ENCODE assay signal across 18 cellular contexts in genomic region chr2:231059756-231060155, GRCh38. TPM values are rescaled to one million over a fixed set of nuclear protein-coding genes. Genes with fewer than 3 reads are reported as not detected.
DNase-seq lines count a peak whose midpoint lies in the region; ATAC-seq and TF ChIP-seq lines count a peak whose summit lies in the region.
"Had no signal": no experiment of that assay in that cellular context is flagged by ENCODE, and none has a peak within 500 bp of the region (broad histone marks: within the 10 kb centered on the region; RNA-seq: fewer than 3 reads in every experiment).

No MANE protein-coding gene starts in this region.

- H4K20me1 ChIP-seq in DND-41 (ENCODE audit: insufficient read depth, low read length): peaks cover 50% of the 10 kb centered on the region; the same call in 1 of the 2 replicates

- TF ChIP-seq POLR2A in NB4 (IDR thresholded peaks at IDR 0.05; ENCODE audit: extremely low read depth, insufficient read length): no peak

- no peak for ATAC-seq in DND-41 (ENCODE audit: insufficient read depth, low read depth)
- no peak for ATAC-seq in effector memory CD8-positive, alpha-beta T cell (replicated peaks)
- ATAC-seq in HG02840 (IDR thresholded peaks at IDR 0.05; ENCODE audit: low FRiP score, unreplicated experiment): no peak
- ATAC-seq in GM21526 (IDR thresholded peaks at IDR 0.05; ENCODE audit: low FRiP score, unreplicated experiment): no peak
- no peak for ATAC-seq in GM18498 (IDR thresholded peaks at IDR 0.05; ENCODE audit: unreplicated experiment)
- ATAC-seq: stimulated activated memory B cell treated with anti-CD40 and anti-IgM and Interleukin-4, amounts not matched to agents 10 μg/mL and 1 μg/mL and 100 μg/mL, for 72 hours had no signal

- TF ChIP-seq CTCF in DND-41 (IDR thresholded peaks at IDR 0.05; ENCODE audit: borderline replicate concordance, extremely low read depth, low read length, poor library complexity, severe bottlenecking): no peak
- no peak for TF ChIP-seq CTCF in NB4 (IDR thresholded peaks at IDR 0.05; ENCODE audit: low read depth, low read length)
- TF ChIP-seq CTCF in osteocyte (IDR thresholded peaks at IDR 0.05): no peak

- H3K27ac ChIP-seq in DND-41 (ENCODE audit: low read length): no peak overlapping the region
- H3K27ac ChIP-seq: ascending aorta, C4-2B, foreskin keratinocyte, neutrophil had no signal

- no peaks in the 10 kb centered on the region for H3K27me3 ChIP-seq in DND-41 (ENCODE audit: insufficient read depth, low read length, poor library complexity)
- H3K27me3 ChIP-seq: ascending aorta, foreskin keratinocyte had no signal

- H3K79me2 ChIP-seq in DND-41 (ENCODE audit: insufficient read depth, low read length): peaks cover 79% of the 10 kb centered on the region

- no peak overlapping the region for H3K9ac ChIP-seq in DND-41 (ENCODE audit: low read depth, low read length)

- H3K4me3 Mint-ChIP-seq in effector memory CD8-positive, alpha-beta T cell: no peak overlapping the region
- H3K4me3 Mint-ChIP-seq in osteocyte (ENCODE audit: unreplicated experiment): no peak overlapping the region
- H3K4me3 Mint-ChIP-seq: memory B cell; stimulated activated memory B cell treated with anti-CD40 and anti-IgM and Interleukin-4, amounts not matched to agents 10 μg/mL and 1 μg/mL and 100 μg/mL, for 72 hours had no signal

- peak overlapping the region; percentile 82; the same call in 1 of the 2 replicates for H3K4me2 ChIP-seq in DND-41 (ENCODE audit: insufficient read depth, low read length)

- H3K27me3 Mint-ChIP-seq in effector memory CD8-positive, alpha-beta T cell: no peaks in the 10 kb centered on the region
- H3K27me3 Mint-ChIP-seq in osteocyte (ENCODE audit: unreplicated experiment): no peaks in the 10 kb centered on the region
- H3K27me3 Mint-ChIP-seq: memory B cell; stimulated activated memory B cell treated with anti-CD40 and anti-IgM and Interleukin-4, amounts not matched to agents 10 μg/mL and 1 μg/mL and 100 μg/mL, for 72 hours had no signal

- peaks cover 45% of the 10 kb centered on the region for H3K36me3 ChIP-seq in DND-41 (ENCODE audit: insufficient read depth, low read length)

- no peaks in the 10 kb centered on the region for H3K9me3 Mint-ChIP-seq in effector memory CD8-positive, alpha-beta T cell
- H3K9me3 Mint-ChIP-seq in osteocyte (ENCODE audit: unreplicated experiment): no peaks in the 10 kb centered on the region
- H3K9me3 Mint-ChIP-seq: immature natural killer cell; memory B cell; stimulated activated memory B cell treated with anti-CD40 and anti-IgM and Interleukin-4, amounts not matched to agents 10 μg/mL and 1 μg/mL and 100 μg/mL, for 72 hours had no signal

- peaks cover 24 to 34% of the 10 kb centered on the region in 2 donors for H3K4me1 Mint-ChIP-seq in effector memory CD8-positive, alpha-beta T cell (ENCODE audit: low read depth in 2 of 2)
- peaks cover 32% of the 10 kb centered on the region for H3K4me1 Mint-ChIP-seq in osteocyte (ENCODE audit: unreplicated experiment)

- no peaks in the 10 kb centered on the region for H3K9me3 ChIP-seq in DND-41 (ENCODE audit: insufficient read depth, low read length, severe bottlenecking)
- H3K9me3 ChIP-seq: ascending aorta, neutrophil had no signal

- DNase-seq in DND-41: no peak
- DNase-seq in NB4 (ENCODE audit: low read depth): no peak
- DNase-seq in effector memory CD8-positive, alpha-beta T cell: no peak
- DNase-seq in osteocyte (ENCODE audit: extremely low spot score, unreplicated experiment): no peak
- DNase-seq: activated effector memory CD4-positive, alpha-beta T cell treated with Interleukin-2 at 50 U/mL for 16 hours; immature natural killer cell; NCI-H1092 treated with DMSO at 0.1 percent for 48 hours; NCI-H2171; SIG-M5 had no signal

- peak overlapping the region; percentile 11 to 51 for H3K27ac Mint-ChIP-seq in effector memory CD8-positive, alpha-beta T cell
- H3K27ac Mint-ChIP-seq in osteocyte (ENCODE audit: unreplicated experiment): peak overlapping the region; percentile 40
- H3K27ac Mint-ChIP-seq: memory B cell had no signal

- no peak overlapping the region for H2AFZ ChIP-seq in DND-41 (ENCODE audit: low read depth, low read length)

- H3K4me1 ChIP-seq in DND-41 (ENCODE audit: insufficient read depth, low read length): peaks cover 33% of the 10 kb centered on the region

- H3K36me3 Mint-ChIP-seq in effector memory CD8-positive, alpha-beta T cell (ENCODE audit: insufficient read depth): peaks cover 35% of the 10 kb centered on the region
- peaks cover 18% of the 10 kb centered on the region for H3K36me3 Mint-ChIP-seq in osteocyte (ENCODE audit: unreplicated experiment)

- H3K4me3 ChIP-seq in DND-41 (ENCODE audit: low read depth in 1 of 2, low read length in 2 of 2) (peak overlapping the region in 1 of 2 experiments; percentile 3; a peak in 1 of 4 replicates), NB4 (ENCODE audit: low read depth, low read length) (peak overlapping the region; percentile 94)
- H3K4me3 ChIP-seq: ascending aorta had no signal

RNA-seq across cellular contexts. Expression of gene PSMD1, which starts 3.1 kb away (rescaled TPM):
- total RNA-seq in osteocyte: 108 and 112 TPM in 2 replicates

RNA-seq across cellular contexts. Expression of gene C2orf72, which starts 22.4 kb away (rescaled TPM):
- total RNA-seq in osteocyte: not detected in 2 replicates
- total RNA-seq: foreskin keratinocyte had no signal
